1 cellular context compared by ENCODE assay signal in genomic region chr11:61814958-61815789, GRCh38.
TF ChIP-seq lines count a peak whose summit lies in the region.

No MANE protein-coding gene starts in this region.

TF ChIP-seq in endothelial cell of umbilical vein, 7 proteins besides CTCF, POLR2A, EP300 and RAD21:
- TF ChIP-seq POLR2AphosphoS5 (IDR thresholded peaks at IDR 0.05; ENCODE audit: insufficient read depth, low read depth, low read length) (peak; percentile 84), EZH2 (IDR thresholded peaks at IDR 0.05; ENCODE audit: borderline replicate concordance, low read depth, low read length, severe bottlenecking) (no peak)
